ENCODE assay signal across 8 cellular contexts in genomic region chr1:33342041-33342723, GRCh38. TPM values are rescaled to one million over a fixed set of nuclear protein-coding genes. Genes with fewer than 3 reads are reported as not detected.
A peak's percentile ranks its signal among the peaks of the same experiment; 100 is the strongest.
DNase-seq lines count a peak whose midpoint lies in the region; ATAC-seq and TF ChIP-seq lines count a peak whose summit lies in the region.

No MANE protein-coding gene starts in this region.

- ATAC-seq in HG02852 (IDR thresholded peaks at IDR 0.05; ENCODE audit: unreplicated experiment) (no peak), HG03196 (IDR thresholded peaks at IDR 0.05; ENCODE audit: unreplicated experiment) (no peak)

- H3K4me3 ChIP-seq in LNCaP clone FGC (ENCODE audit: low read depth, low read length): peak overlapping the region; percentile 10; the same call in 1 of the 2 replicates
- H3K4me3 ChIP-seq in foreskin fibroblast (ENCODE audit: low read depth in 1 of 2, low read length in 2 of 2): peak overlapping the region; percentile 11 to 13

- DNase-seq in AG08395 (ENCODE audit: low spot score): peak; percentile 76
- peak; percentile 80 for DNase-seq in LNCaP clone FGC (ENCODE audit: low read depth)
- peak; percentile 30 for DNase-seq in SK-MEL-5 (ENCODE audit: low read depth, low spot score)
- DNase-seq in foreskin fibroblast: peak; percentile 97 to 98
- peak in 49 of 56 donors; percentile 23 to 94 (median 58) for DNase-seq in nucleus accumbens (lab: John Stamatoyannopoulos, UW)
- no peak for DNase-seq in stimulated activated CD4-positive, alpha-beta T cell treated with anti-CD3 and anti-CD28 coated beads, Interleukin-4, amount 100 ng/mL, for 4 hours

- in situ Hi-C loops in SK-MEL-5 (cut with HindIII; ENCODE audit: low pct_unique_long_range_greater_than_20kb, low sequenced_read_pairs): no loop called here

- TF ChIP-seq CTCF in LNCaP clone FGC (IDR thresholded peaks at IDR 0.05; ENCODE audit: control insufficient read depth, extremely low read depth, insufficient read depth): no peak
- no peak for TF ChIP-seq CTCF in foreskin fibroblast (IDR thresholded peaks at IDR 0.05; ENCODE audit: low read depth, low read length)

RNA-seq across cellular contexts. Expression of gene A3GALT2, which starts 21.3 kb away (rescaled TPM):
- total RNA-seq in SK-MEL-5 (2014; rRNA removed; shearing (Covaris generic)): not detected in 2 replicates
- polyA plus RNA-seq in SK-MEL-5 (2015; cell fraction: cytosol; rRNA removed): not detected in 2 replicates
- not detected in 2 replicates for polyA plus RNA-seq in SK-MEL-5 (2015; cell fraction: nucleus; rRNA removed)

Comparison
In these comparisons a context has a peak if more than half of its experiments do, and no peak if none do; other contexts are left out.
1. DNase-seq: peak in AG08395 (single experiment), LNCaP clone FGC (single experiment), SK-MEL-5 (single experiment), foreskin fibroblast (2 of 2) and nucleus accumbens (49 of 56); none in stimulated activated CD4-positive, alpha-beta T cell treated with anti-CD3 and anti-CD28 coated beads, Interleukin-4, amount 100 ng/mL, for 4 hours (0 of 2).